Comparison of ENCODE assay signal across 1 cellular context in the genomic region with DNA sequence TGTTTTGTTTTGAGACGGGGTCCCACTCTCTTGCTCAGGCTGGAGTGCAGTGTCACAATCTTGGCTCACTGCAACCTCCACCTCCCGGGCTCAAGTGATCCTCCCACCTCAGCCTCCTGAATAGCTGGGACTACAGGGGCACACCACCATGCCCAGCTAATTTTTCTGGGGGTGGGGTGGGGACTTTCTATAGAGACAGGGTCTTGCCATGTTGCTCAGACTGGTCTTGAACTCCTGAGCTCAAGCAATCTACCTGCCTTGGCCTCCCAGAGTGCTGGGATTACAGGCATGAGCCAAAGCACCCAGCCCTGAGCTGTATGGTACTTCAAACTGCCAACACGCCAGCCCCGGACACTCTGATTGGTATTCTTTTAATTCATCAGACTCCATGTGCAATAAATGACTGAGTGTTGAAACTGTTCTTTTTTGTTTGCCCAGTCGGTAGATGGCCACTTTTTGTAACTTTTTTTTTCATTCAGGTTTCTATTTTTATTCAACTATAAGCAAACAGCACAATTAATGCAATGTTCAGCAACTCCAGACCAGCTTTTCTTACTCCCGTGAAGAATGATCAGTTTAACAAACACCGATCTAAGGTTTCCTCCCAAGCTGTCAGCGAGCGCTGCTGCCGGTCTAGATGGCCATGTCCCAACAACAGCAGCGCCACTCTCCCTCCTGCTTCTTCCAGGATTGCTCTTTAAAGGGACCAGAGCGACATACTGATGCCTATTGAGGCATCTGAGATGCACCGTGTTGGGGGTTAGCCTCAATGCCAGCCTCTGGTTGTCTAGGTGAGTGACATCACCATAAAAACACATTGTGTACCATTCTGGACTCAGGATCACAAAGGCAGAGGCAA.
TF ChIP-seq lines count a peak whose summit lies in the region.

No MANE protein-coding gene starts in this region.

TF ChIP-seq in IMR-90, 13 proteins besides CTCF, POLR2A, EP300 and RAD21:
- TF ChIP-seq CHD1 (IDR thresholded peaks at IDR 0.05; ENCODE audit: low read depth, low read length) = no peak
- no peak for TF ChIP-seq BHLHE40 (IDR thresholded peaks at IDR 0.05; ENCODE audit: low read depth, low read length)
- TF ChIP-seq USF2 (IDR thresholded peaks at IDR 0.05; ENCODE audit: low read depth, low read length) = no peak
- TF ChIP-seq RFX5 (IDR thresholded peaks at IDR 0.05; ENCODE audit: low read depth, low read length) = no peak
- no peak for TF ChIP-seq MXI1 (IDR thresholded peaks at IDR 0.05; ENCODE audit: borderline replicate concordance, low read depth, low read length)
- no peak for TF ChIP-seq CEBPB (IDR thresholded peaks at IDR 0.05; ENCODE audit: low read depth, low read length)
- TF ChIP-seq MAZ (IDR thresholded peaks at IDR 0.05; ENCODE audit: borderline replicate concordance, low read depth, low read length) = no peak
- no peak for TF ChIP-seq MAFK (IDR thresholded peaks at IDR 0.05; ENCODE audit: low read depth, low read length)
- TF ChIP-seq NFE2L2 (IDR thresholded peaks at IDR 0.05; ENCODE audit: low read depth, low read length) = no peak
- TF ChIP-seq, protein P1, sequence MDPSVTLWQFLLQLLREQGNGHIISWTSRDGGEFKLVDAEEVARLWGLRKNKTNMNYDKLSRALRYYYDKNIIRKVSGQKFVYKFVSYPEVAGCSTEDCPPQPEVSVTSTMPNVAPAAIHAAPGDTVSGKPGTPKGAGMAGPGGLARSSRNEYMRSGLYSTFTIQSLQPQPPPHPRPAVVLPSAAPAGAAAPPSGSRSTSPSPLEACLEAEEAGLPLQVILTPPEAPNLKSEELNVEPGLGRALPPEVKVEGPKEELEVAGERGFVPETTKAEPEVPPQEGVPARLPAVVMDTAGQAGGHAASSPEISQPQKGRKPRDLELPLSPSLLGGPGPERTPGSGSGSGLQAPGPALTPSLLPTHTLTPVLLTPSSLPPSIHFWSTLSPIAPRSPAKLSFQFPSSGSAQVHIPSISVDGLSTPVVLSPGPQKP (IDR thresholded peaks at IDR 0.05; ENCODE audit: borderline replicate concordance, low read depth, low read length) = no peak
- TF ChIP-seq SMC3 (IDR thresholded peaks at IDR 0.05; ENCODE audit: low read depth, low read length) = no peak
- no peak for TF ChIP-seq FOS (IDR thresholded peaks at IDR 0.05; ENCODE audit: low read depth, low read length)
- TF ChIP-seq RCOR1 (IDR thresholded peaks at IDR 0.05; ENCODE audit: insufficient replicate concordance, low read length) = no peak
TF ChIP-seq in IMR-90: peak in this region for 0.
